Comparison of ENCODE assay signal across 1 cellular context in genomic region chr19:1435378-1435989, GRCh38.
A peak's percentile ranks its signal among the peaks of the same experiment; 100 is the strongest.
TF ChIP-seq lines count a peak whose summit lies in the region.

No MANE protein-coding gene starts in this region.

TF ChIP-seq in K562, 482 proteins besides CTCF, POLR2A, EP300 and RAD21 (continued from another document):
- TF ChIP-seq, protein P1, sequence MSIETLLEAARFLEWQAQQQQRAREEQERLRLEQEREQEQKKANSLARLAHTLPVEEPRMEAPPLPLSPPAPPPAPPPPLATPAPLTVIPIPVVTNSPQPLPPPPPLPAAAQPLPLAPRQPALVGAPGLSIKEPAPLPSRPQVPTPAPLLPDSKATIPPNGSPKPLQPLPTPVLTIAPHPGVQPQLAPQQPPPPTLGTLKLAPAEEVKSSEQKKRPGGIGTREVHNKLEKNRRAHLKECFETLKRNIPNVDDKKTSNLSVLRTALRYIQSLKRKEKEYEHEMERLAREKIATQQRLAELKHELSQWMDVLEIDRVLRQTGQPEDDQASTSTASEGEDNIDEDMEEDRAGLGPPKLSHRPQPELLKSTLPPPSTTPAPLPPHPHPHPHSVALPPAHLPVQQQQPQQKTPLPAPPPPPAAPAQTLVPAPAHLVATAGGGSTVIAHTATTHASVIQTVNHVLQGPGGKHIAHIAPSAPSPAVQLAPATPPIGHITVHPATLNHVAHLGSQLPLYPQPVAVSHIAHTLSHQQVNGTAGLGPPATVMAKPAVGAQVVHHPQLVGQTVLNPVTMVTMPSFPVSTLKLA (conservative IDR thresholded peaks at IDR 0.05), result peak; percentile 32 to 37; a peak in 1 of 4 replicates
- TF ChIP-seq ZBTB33 (CRISPR knock-in tag; IDR thresholded peaks at IDR 0.05) (peak; percentile 94), MCM2 (IDR thresholded peaks at IDR 0.05; ENCODE audit: low read depth) (no peak), HOXB6 (CRISPR knock-in tag; IDR thresholded peaks at IDR 0.05; ENCODE audit: borderline replicate concordance) (no peak), RBM22 (IDR thresholded peaks at IDR 0.05; ENCODE audit: low read depth, low read length, poor library complexity, severe bottlenecking) (peak; percentile 46), RAD51 (IDR thresholded peaks at IDR 0.05; ENCODE audit: borderline replicate concordance, low read depth) (peak; percentile 30; the same call in 1 of the 2 replicates), TAF15 (IDR thresholded peaks at IDR 0.05; ENCODE audit: low read depth, low read length) (no peak), L3MBTL2 (IDR thresholded peaks at IDR 0.05) (peak; percentile 52; the same call in 1 of the 2 replicates), RBBP5 (IDR thresholded peaks at IDR 0.05; ENCODE audit: borderline replicate concordance, insufficient read depth, low read length, poor library complexity, severe bottlenecking) (no peak), NR2F6 (CRISPR knock-in tag; IDR thresholded peaks at IDR 0.05) (no peak), ZNF140 (CRISPR knock-in tag; IDR thresholded peaks at IDR 0.05) (no peak), YBX1 (IDR thresholded peaks at IDR 0.05) (no peak), POLR2G (IDR thresholded peaks at IDR 0.05; ENCODE audit: low read depth, low read length) (0 out of 2 replicates have a peak, but pooled peaks have one; percentile 47), RUNX1 (IDR thresholded peaks at IDR 0.05; ENCODE audit: low read depth) (no peak), SREBF2 (CRISPR knock-in tag; IDR thresholded peaks at IDR 0.05) (no peak), ZNF778 (CRISPR knock-in tag; IDR thresholded peaks at IDR 0.05) (no peak), SMAD1 (IDR thresholded peaks at IDR 0.05; ENCODE audit: low read depth, low read length, partially characterized antibody) (no peak), USF1 (CRISPR knock-in tag; IDR thresholded peaks at IDR 0.05) (peak; percentile 51; the same call in 1 of the 2 replicates), E2F6 (IDR thresholded peaks at IDR 0.05; ENCODE audit: borderline replicate concordance in 1 of 2, extremely low read depth in 1 of 2, insufficient read depth in 1 of 2, insufficient read length in 1 of 2, low read depth in 1 of 2, low read length in 1 of 2, poor library complexity in 1 of 2, severe bottlenecking in 1 of 2) (peak; percentile 46 to 71), MITF (IDR thresholded peaks at IDR 0.05) (0 out of 2 replicates have a peak, but pooled peaks have one; percentile 39)
- TF ChIP-seq, protein P2, sequence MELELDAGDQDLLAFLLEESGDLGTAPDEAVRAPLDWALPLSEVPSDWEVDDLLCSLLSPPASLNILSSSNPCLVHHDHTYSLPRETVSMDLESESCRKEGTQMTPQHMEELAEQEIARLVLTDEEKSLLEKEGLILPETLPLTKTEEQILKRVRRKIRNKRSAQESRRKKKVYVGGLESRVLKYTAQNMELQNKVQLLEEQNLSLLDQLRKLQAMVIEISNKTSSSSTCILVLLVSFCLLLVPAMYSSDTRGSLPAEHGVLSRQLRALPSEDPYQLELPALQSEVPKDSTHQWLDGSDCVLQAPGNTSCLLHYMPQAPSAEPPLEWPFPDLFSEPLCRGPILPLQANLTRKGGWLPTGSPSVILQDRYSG (tag; conservative IDR thresholded peaks at IDR 0.05; ENCODE audit: low read depth), result no peak
- TF ChIP-seq, protein P3, sequence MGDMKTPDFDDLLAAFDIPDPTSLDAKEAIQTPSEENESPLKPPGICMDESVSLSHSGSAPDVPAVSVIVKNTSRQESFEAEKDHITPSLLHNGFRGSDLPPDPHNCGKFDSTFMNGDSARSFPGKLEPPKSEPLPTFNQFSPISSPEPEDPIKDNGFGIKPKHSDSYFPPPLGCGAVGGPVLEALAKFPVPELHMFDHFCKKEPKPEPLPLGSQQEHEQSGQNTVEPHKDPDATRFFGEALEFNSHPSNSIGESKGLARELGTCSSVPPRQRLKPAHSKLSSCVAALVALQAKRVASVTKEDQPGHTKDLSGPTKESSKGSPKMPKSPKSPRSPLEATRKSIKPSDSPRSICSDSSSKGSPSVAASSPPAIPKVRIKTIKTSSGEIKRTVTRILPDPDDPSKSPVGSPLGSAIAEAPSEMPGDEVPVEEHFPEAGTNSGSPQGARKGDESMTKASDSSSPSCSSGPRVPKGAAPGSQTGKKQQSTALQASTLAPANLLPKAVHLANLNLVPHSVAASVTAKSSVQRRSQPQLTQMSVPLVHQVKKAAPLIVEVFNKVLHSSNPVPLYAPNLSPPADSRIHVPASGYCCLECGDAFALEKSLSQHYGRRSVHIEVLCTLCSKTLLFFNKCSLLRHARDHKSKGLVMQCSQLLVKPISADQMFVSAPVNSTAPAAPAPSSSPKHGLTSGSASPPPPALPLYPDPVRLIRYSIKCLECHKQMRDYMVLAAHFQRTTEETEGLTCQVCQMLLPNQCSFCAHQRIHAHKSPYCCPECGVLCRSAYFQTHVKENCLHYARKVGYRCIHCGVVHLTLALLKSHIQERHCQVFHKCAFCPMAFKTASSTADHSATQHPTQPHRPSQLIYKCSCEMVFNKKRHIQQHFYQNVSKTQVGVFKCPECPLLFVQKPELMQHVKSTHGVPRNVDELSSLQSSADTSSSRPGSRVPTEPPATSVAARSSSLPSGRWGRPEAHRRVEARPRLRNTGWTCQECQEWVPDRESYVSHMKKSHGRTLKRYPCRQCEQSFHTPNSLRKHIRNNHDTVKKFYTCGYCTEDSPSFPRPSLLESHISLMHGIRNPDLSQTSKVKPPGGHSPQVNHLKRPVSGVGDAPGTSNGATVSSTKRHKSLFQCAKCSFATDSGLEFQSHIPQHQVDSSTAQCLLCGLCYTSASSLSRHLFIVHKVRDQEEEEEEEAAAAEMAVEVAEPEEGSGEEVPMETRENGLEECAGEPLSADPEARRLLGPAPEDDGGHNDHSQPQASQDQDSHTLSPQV (IDR thresholded peaks at IDR 0.05), result peak; percentile 46; the same call in 1 of the 2 replicates
- TF ChIP-seq, protein P4, sequence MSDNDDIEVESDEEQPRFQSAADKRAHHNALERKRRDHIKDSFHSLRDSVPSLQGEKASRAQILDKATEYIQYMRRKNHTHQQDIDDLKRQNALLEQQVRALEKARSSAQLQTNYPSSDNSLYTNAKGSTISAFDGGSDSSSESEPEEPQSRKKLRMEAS (CRISPR knock-in tag; IDR thresholded peaks at IDR 0.05), result peak; percentile 83
TF ChIP-seq in K562: peak in this region for 20.
